In genomic region chr6:96939019-96939805, GRCh38 we compare ENCODE assay signal across 8 cellular contexts. TPM values are rescaled to one million over a fixed set of nuclear protein-coding genes. Genes with fewer than 3 reads are reported as not detected.
DNase-seq lines count a peak whose midpoint lies in the region; ATAC-seq and TF ChIP-seq lines count a peak whose summit lies in the region.

No MANE protein-coding gene starts in this region.

- H3K27ac ChIP-seq in SJSA1 = no peak overlapping the region

- DNase-seq in stimulated activated CD4-positive, alpha-beta T cell treated with anti-CD3 and anti-CD28 coated beads, Interleukin-15, amount 100 ng/mL, for 24 hours = peak; percentile 22
- DNase-seq in stimulated activated CD4-positive, alpha-beta T cell treated with anti-CD3 and anti-CD28 coated beads, Interleukin-12 subunit alpha, Interleukin-12 subunit beta, amount 100 ng/mL, for 4 hours = no peak
- DNase-seq in SJSA1 (ENCODE audit: low read depth in 1 of 2, low spot score in 2 of 2) = peak; percentile 37 to 67
- DNase-seq in fibroblast of the conjunctiva (ENCODE audit: low read depth) = peak; percentile 36
- no peak for DNase-seq in type B pancreatic cell (ENCODE audit: extremely low spot score, unreplicated experiment)
- no peak for DNase-seq in NCI-H2081 (lab: John Stamatoyannopoulos, UW)
- no peak for DNase-seq in activated gamma-delta T cell (lab: John Stamatoyannopoulos, UW)

- TF ChIP-seq CTCF in type B pancreatic cell (conservative IDR thresholded peaks at IDR 0.05) = no peak

- H3K27me3 ChIP-seq in SJSA1 (replicated peaks) = peaks cover 21% of the 10 kb centered on the region

- H3K27ac Mint-ChIP-seq in type B pancreatic cell = peak overlapping the region; percentile 22

- H3K4me3 ChIP-seq in SJSA1 = no peak overlapping the region

- no peak overlapping the region for H3K4me3 Mint-ChIP-seq in type B pancreatic cell

- no peaks in the 10 kb centered on the region for H3K36me3 Mint-ChIP-seq in type B pancreatic cell

- peaks cover 19% of the 10 kb centered on the region for H3K4me1 ChIP-seq in SJSA1 (replicated peaks)

- peaks cover 6% of the 10 kb centered on the region for H3K4me1 Mint-ChIP-seq in type B pancreatic cell (ENCODE audit: unreplicated experiment)

- no peak for ATAC-seq in HG02588 (IDR thresholded peaks at IDR 0.05; ENCODE audit: unreplicated experiment)

- no peaks in the 10 kb centered on the region for H3K36me3 ChIP-seq in SJSA1

- peaks cover 16% of the 10 kb centered on the region for H3K27me3 Mint-ChIP-seq in type B pancreatic cell

- no peaks in the 10 kb centered on the region for H3K9me3 Mint-ChIP-seq in type B pancreatic cell

- no peaks in the 10 kb centered on the region for H3K9me3 ChIP-seq in SJSA1 (replicated peaks)

RNA-seq across cellular contexts. Expression of gene KLHL32, which starts 14.7 kb away (rescaled TPM):
- total RNA-seq in SJSA1 (2014; rRNA removed; shearing (Covaris generic)) = 0.05 TPM in 1 of 2 replicates, not detected in the other
- total RNA-seq in type B pancreatic cell (ENCODE audit: low replicate concordance) = 1.6 and 7.7 TPM in 2 replicates

RNA-seq across cellular contexts. Expression of gene NDUFAF4, which starts 41.5 kb away (rescaled TPM):
- 20.9 and 41.4 TPM in 2 replicates for total RNA-seq in SJSA1 (2014; rRNA removed; shearing (Covaris generic))
- total RNA-seq in type B pancreatic cell (ENCODE audit: low replicate concordance) = 37.4 and 53.0 TPM in 2 replicates

Comparison
In these comparisons a context has a peak if more than half of its experiments do, and no peak if none do; other contexts are left out.
1. DNase-seq: peak in stimulated activated CD4-positive, alpha-beta T cell treated with anti-CD3 and anti-CD28 coated beads, Interleukin-15, amount 100 ng/mL, for 24 hours (single experiment), SJSA1 (2 of 2) and fibroblast of the conjunctiva (single experiment); none in stimulated activated CD4-positive, alpha-beta T cell treated with anti-CD3 and anti-CD28 coated beads, Interleukin-12 subunit alpha, Interleukin-12 subunit beta, amount 100 ng/mL, for 4 hours (single experiment), type B pancreatic cell (single experiment), NCI-H2081 (0 of 2) and activated gamma-delta T cell (single experiment).